ENCODE assay signal across 22 cellular contexts in the genomic region with DNA sequence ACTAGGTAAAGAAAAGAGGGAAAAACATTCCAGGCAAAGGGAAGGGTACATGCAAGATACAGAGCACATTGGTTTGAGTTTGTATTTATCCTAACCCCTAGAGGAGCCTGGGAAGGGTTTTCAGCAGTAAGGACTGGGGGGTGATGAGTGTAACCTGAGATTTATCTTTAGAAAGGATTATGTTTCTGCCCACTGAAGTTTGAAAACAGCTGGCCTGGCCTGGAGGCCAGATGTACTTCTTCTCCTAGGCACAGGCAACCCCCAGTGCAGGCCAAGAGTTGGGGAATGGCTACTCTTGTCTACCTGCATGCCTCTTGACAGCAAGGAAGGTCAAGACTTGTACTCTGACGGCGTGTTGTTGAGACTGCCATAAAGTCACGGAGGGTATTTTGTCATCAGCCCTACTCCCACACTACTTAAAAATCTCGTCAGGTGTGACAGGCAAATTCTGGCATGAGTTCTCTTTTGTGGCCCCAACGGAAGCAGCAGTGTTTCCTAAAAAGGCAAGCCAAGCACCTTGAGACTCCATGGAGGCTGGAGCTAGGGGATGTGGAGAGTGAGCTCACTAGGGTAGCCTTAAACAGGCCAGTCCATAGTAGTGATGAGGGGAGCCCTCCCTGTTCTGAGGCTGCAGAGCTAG.
"Had no signal": no experiment of that assay in that cellular context is flagged by ENCODE, and none has a peak within 500 bp of the region (broad histone marks: within the 10 kb centered on the region; RNA-seq: fewer than 3 reads in every experiment).

No MANE protein-coding gene starts in this region.

- H2AFZ ChIP-seq: neural progenitor cell had no signal

- H3K27ac ChIP-seq: left lung, neural progenitor cell, prostate gland, right atrium auricular region, tibial nerve had no signal

- H3K4me2 ChIP-seq: neural progenitor cell had no signal

- H3K9me3 Mint-ChIP-seq: activated CD4-positive, alpha-beta memory T cell treated with anti-CD3 and anti-CD28 coated beads for 36 hours; activated T-helper 1 cell treated with anti-CD3 and anti-CD28 coated beads, Interleukin-12 subunit alpha, Interleukin-12 subunit beta, Interleukin-2, Interleukin-4 antibody, amounts not matched to agents 30 ng/mL and 10 ng/mL and 1 ng/mL, durations not matched to agents 14 hours and 24 hours and 36 hours; endodermal cell; neural progenitor cell; WTC11 had no signal

- H3K36me3 Mint-ChIP-seq: activated CD4-positive, alpha-beta memory T cell treated with anti-CD3 and anti-CD28 coated beads for 36 hours; activated naive CD8-positive, alpha-beta T cell; naive B cell; neural progenitor cell; WTC11 had no signal

- H3K27me3 Mint-ChIP-seq: activated CD4-positive, alpha-beta memory T cell treated with anti-CD3 and anti-CD28 coated beads for 36 hours had no signal

- H3K4me3 ChIP-seq: left lung, neural progenitor cell, prostate gland, right atrium auricular region, tibial nerve had no signal

- H3K4me1 Mint-ChIP-seq: naive B cell had no signal

- FAIRE-seq: colon, frontal cortex, keratinocyte, urothelium cell line had no signal

- H3K4me3 Mint-ChIP-seq: activated CD4-positive, alpha-beta memory T cell treated with anti-CD3 and anti-CD28 coated beads for 36 hours; activated naive CD8-positive, alpha-beta T cell; activated T-helper 1 cell treated with anti-CD3 and anti-CD28 coated beads, Interleukin-12 subunit alpha, Interleukin-12 subunit beta, Interleukin-2, Interleukin-4 antibody, amounts not matched to agents 30 ng/mL and 10 ng/mL and 1 ng/mL, durations not matched to agents 14 hours and 24 hours and 36 hours; endodermal cell; naive B cell; neural progenitor cell; WTC11 had no signal

- H3K27ac Mint-ChIP-seq: activated CD4-positive, alpha-beta memory T cell treated with anti-CD3 and anti-CD28 coated beads for 36 hours; activated naive CD8-positive, alpha-beta T cell; activated T-helper 1 cell treated with anti-CD3 and anti-CD28 coated beads, Interleukin-12 subunit alpha, Interleukin-12 subunit beta, Interleukin-2, Interleukin-4 antibody, amounts not matched to agents 30 ng/mL and 10 ng/mL and 1 ng/mL, durations not matched to agents 14 hours and 24 hours and 36 hours; endodermal cell; naive B cell; neural progenitor cell; WTC11 had no signal

- H3K9me3 ChIP-seq: left lung, prostate gland, right atrium auricular region, tibial nerve had no signal

- H3K36me3 ChIP-seq: left lung, neural progenitor cell, prostate gland, right atrium auricular region, tibial nerve had no signal

- H3K27me3 ChIP-seq: neural progenitor cell, right atrium auricular region, tibial nerve had no signal

- H3K9ac ChIP-seq: neural progenitor cell had no signal

- DNase-seq: activated CD4-positive, alpha-beta memory T cell treated with anti-CD3 and anti-CD28 coated beads for 36 hours; activated CD4-positive, alpha-beta T cell treated with anti-CD3 and anti-CD28 coated beads for 4 hours; activated T-cell treated with anti-CD3 and anti-CD28 coated beads for 4 hours; caudate nucleus; endodermal cell; head of caudate nucleus; left lung; naive B cell; stimulated activated CD4-positive, alpha-beta T cell treated with anti-CD3 and anti-CD28 coated beads, Interleukin-2, amount 100 ng/mL, for 24 hours; stimulated activated naive CD4-positive, alpha-beta T cell treated with Interleukin-2 at 50 U/mL for 16 hours; substantia nigra had no signal

- ATAC-seq: left lung, WTC11 had no signal

- H3K4me1 ChIP-seq: left lung, neural progenitor cell, prostate gland, right atrium auricular region, tibial nerve had no signal
